Comparison of ENCODE assay signal across 26 cellular contexts in the genomic region with DNA sequence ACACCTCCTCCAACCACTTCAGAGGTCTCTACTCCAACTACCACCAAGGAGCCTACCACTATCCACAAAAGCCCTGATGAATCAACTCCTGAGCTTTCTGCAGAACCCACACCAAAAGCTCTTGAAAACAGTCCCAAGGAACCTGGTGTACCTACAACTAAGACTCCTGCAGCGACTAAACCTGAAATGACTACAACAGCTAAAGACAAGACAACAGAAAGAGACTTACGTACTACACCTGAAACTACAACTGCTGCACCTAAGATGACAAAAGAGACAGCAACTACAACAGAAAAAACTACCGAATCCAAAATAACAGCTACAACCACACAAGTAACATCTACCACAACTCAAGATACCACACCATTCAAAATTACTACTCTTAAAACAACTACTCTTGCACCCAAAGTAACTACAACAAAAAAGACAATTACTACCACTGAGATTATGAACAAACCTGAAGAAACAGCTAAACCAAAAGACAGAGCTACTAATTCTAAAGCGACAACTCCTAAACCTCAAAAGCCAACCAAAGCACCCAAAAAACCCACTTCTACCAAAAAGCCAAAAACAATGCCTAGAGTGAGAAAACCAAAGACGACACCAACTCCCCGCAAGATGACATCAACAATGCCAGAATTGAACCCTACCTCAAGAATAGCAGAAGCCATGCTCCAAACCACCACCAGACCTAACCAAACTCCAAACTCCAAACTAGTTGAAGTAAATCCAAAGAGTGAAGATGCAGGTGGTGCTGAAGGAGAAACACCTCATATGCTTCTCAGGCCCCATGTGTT. TPM values are rescaled to one million over a fixed set of nuclear protein-coding genes. Genes with fewer than 3 reads are reported as not detected.
"Had no signal": no experiment of that assay in that cellular context is flagged by ENCODE, and none has a peak within 500 bp of the region (broad histone marks: within the 10 kb centered on the region; RNA-seq: fewer than 3 reads in every experiment).

No MANE protein-coding gene starts in this region.

- H3K27ac Mint-ChIP-seq: activated T-helper 2 cell treated with anti-CD3 and anti-CD28 coated beads, Interferon-gamma antibody, Interleukin-2, Interleukin-4, amounts not matched to agents 10 μg/mL and 5 μg/mL and 100 μg/mL, durations not matched to agents 14 hours and 24 hours and 36 hours; naive B cell; T-cell had no signal

- H3K9me3 ChIP-seq: adrenal gland, ascending aorta, lower lobe of right lung, mucosa of descending colon, right lobe of liver, stomach, suprapubic skin, tibial nerve had no signal

- H3K36me3 Mint-ChIP-seq: naive B cell had no signal

- H3K27ac ChIP-seq: adrenal gland, ascending aorta, brain microvascular endothelial cell, lower lobe of right lung, right lobe of liver, skin epidermis, stomach, suprapubic skin, tibial nerve had no signal

- H3K27me3 ChIP-seq: adrenal gland, ascending aorta, brain microvascular endothelial cell, right lobe of liver, stomach, suprapubic skin, tibial nerve had no signal

- H3K4me3 ChIP-seq: adrenal gland, ascending aorta, lower lobe of right lung, mucosa of descending colon, right lobe of liver, skin epidermis, stomach, suprapubic skin, tibial nerve had no signal

- DNase-seq: activated CD4-positive, alpha-beta T cell treated with anti-CD3 and anti-CD28 coated beads, Interleukin-2, amount 50 U/mL, for 1 hour; activated naive CD4-positive, alpha-beta T cell treated with Interleukin-2 at 50 U/mL for 16 hours; adrenal gland; brain microvascular endothelial cell; caudate nucleus; dermis blood vessel endothelial cell; effector CD8-positive, alpha-beta T cell; foreskin melanocyte; lower lobe of right lung; mesendoderm; mucosa of descending colon; naive B cell; right lobe of liver; stimulated activated CD4-positive, alpha-beta T cell treated with anti-CD3 and anti-CD28 coated beads, Interleukin-1b, Interleukin-23, amount 100 ng/mL, for 48 hours; stomach; T-cell had no signal

- H3K4me1 Mint-ChIP-seq: neural crest cell had no signal

- ATAC-seq: left lobe of liver, lower lobe of right lung, mucosa of descending colon, SK-N-SH treated with all-trans-retinoic acid at 6 μM for 48 hours, T-cell had no signal

- H3K4me1 ChIP-seq: adrenal gland, ascending aorta, lower lobe of right lung, stomach, suprapubic skin had no signal

- FAIRE-seq: TTC549 had no signal

- H3K27me3 Mint-ChIP-seq: naive B cell, T-cell had no signal

- H3K4me3 Mint-ChIP-seq: naive B cell, neural crest cell, T-cell had no signal

- H3K9me3 Mint-ChIP-seq: activated T-helper 2 cell treated with anti-CD3 and anti-CD28 coated beads, Interferon-gamma antibody, Interleukin-2, Interleukin-4, amounts not matched to agents 10 μg/mL and 5 μg/mL and 100 μg/mL, durations not matched to agents 14 hours and 24 hours and 36 hours; naive B cell; neural crest cell had no signal

RNA-seq across cellular contexts. Expression of a gene that starts 12.4 kb away (rescaled TPM):
- total RNA-seq: dermis blood vessel endothelial cell, kidney epithelial cell, neural crest cell had no signal
